In genomic region chr11:68003846-68004550, GRCh38 we compare ENCODE assay signal across 8 cellular contexts. TPM values are rescaled to one million over a fixed set of nuclear protein-coding genes. Genes with fewer than 3 reads are reported as not detected.
DNase-seq lines count a peak whose midpoint lies in the region; ATAC-seq and TF ChIP-seq lines count a peak whose summit lies in the region.

UNC93B1 (minus strand) TSS chr11:68004097; CDS start chr11:68004043, 54 bp downstream.

- peak within 1 kb of the TSS; percentile 97 for H3K4me2 ChIP-seq in OCI-LY1 (ENCODE audit: low read length)

- H3K27ac ChIP-seq in OCI-LY1 (ENCODE audit: low read depth, low read length, poor library complexity, severe bottlenecking): peak within 1 kb of the TSS; percentile 88

- TF ChIP-seq CTCF in OCI-LY1 (IDR thresholded peaks at IDR 0.05; ENCODE audit: low read length) (no peak), epithelial cell of proximal tubule (conservative IDR thresholded peaks at IDR 0.05; ENCODE audit: low read depth, low read length) (no peak)

- DNase-seq in NCI-H2171 treated with DMSO at 0.1 percent for 48 hours (lab: John Stamatoyannopoulos, UW) (peak; percentile 44), NCI-H2171 (lab: John Stamatoyannopoulos, UW) (no peak), epithelial cell of proximal tubule (ENCODE audit: low read depth) (no peak), myocyte (ENCODE audit: low read depth) (peak; percentile 78)
- peak; percentile 89 for DNase-seq in activated CD8-positive, alpha-beta memory T cell treated with anti-CD3 and anti-CD28 coated beads, Interleukin-2, amount 50 U/mL, for 48 hours
- peak; percentile 63 to 73 for DNase-seq in stimulated activated CD8-positive, alpha-beta memory T cell treated with anti-CD3 and anti-CD28 coated beads, Interleukin-7, amount 100 ng/mL, for 48 hours (ENCODE audit: extremely low read depth in 1 of 2, low read depth in 1 of 2)

- H3K9me2 ChIP-seq in OCI-LY1 (ENCODE audit: low read depth, low read length): no peaks in the 10 kb centered on the region

- peaks cover 35% of the 10 kb centered on the region for H3K4me1 ChIP-seq in OCI-LY1 (ENCODE audit: insufficient read depth, low read length, severe bottlenecking)

- no peaks in the 10 kb centered on the region for H3K27me3 ChIP-seq in OCI-LY1 (ENCODE audit: insufficient read depth, low read length)

- no peaks in the 10 kb centered on the region for H3K9me3 ChIP-seq in OCI-LY1 (ENCODE audit: low read length)

- ATAC-seq in HG03103 (IDR thresholded peaks at IDR 0.05; ENCODE audit: low read depth, unreplicated experiment): peak; percentile 45

- H3K36me3 ChIP-seq in OCI-LY1 (ENCODE audit: insufficient read depth, low read length): no peaks in the 10 kb centered on the region

- no peaks in the 10 kb centered on the region for H3K79me2 ChIP-seq in OCI-LY1 (ENCODE audit: insufficient read depth, low read length)

- H3K9ac ChIP-seq in OCI-LY1 (ENCODE audit: low read length): peak within 1 kb of the TSS; percentile 76

- peaks cover 5% of the 10 kb centered on the region for H3F3A ChIP-seq in OCI-LY1 (ENCODE audit: insufficient read depth, low read length)

- H4K20me1 ChIP-seq in OCI-LY1 (ENCODE audit: insufficient read depth, low read length): no peaks in the 10 kb centered on the region

- H3K4me3 ChIP-seq in OCI-LY1 (ENCODE audit: low read depth, low read length, poor library complexity, severe bottlenecking): peak within 1 kb of the TSS; percentile 80
- H3K4me3 ChIP-seq in epithelial cell of proximal tubule (ENCODE audit: low read depth, low read length): peak within 1 kb of the TSS; percentile 65

- H2AFZ ChIP-seq in OCI-LY1 (ENCODE audit: low read length): no peak within 1 kb of the TSS

RNA-seq across cellular contexts. Expression of gene UNC93B1, which starts in this region (rescaled TPM):
- total RNA-seq in epithelial cell of proximal tubule (16.3 and 37.4 TPM in 2 replicates), myocyte (25.0 and 32.4 TPM in 2 replicates)
- polyA plus RNA-seq in myocyte (2012): 13.7 TPM

Comparison
In these comparisons a context has a peak if more than half of its experiments do, and no peak if none do; other contexts are left out.
1. DNase-seq: peak in NCI-H2171 treated with DMSO at 0.1 percent for 48 hours (single experiment), activated CD8-positive, alpha-beta memory T cell treated with anti-CD3 and anti-CD28 coated beads, Interleukin-2, amount 50 U/mL, for 48 hours (single experiment), myocyte (single experiment) and stimulated activated CD8-positive, alpha-beta memory T cell treated with anti-CD3 and anti-CD28 coated beads, Interleukin-7, amount 100 ng/mL, for 48 hours (2 of 2); none in NCI-H2171 (single experiment) and epithelial cell of proximal tubule (single experiment).